13 cellular contexts compared by ENCODE assay signal in genomic region chrX:111123606-111124179, GRCh38. TPM values are rescaled to one million over a fixed set of nuclear protein-coding genes. Genes with fewer than 3 reads are reported as not detected.
DNase-seq lines count a peak whose midpoint lies in the region; ATAC-seq, FAIRE-seq and TF ChIP-seq lines count a peak whose summit lies in the region.
"Had no signal": no experiment of that assay in that cellular context is flagged by ENCODE, and none has a peak within 500 bp of the region (broad histone marks: within the 10 kb centered on the region; RNA-seq: fewer than 3 reads in every experiment).

No MANE protein-coding gene starts in this region.

- no peaks in the 10 kb centered on the region for H3K9me3 Mint-ChIP-seq in astrocyte (ENCODE audit: unreplicated experiment)

- H3K36me3 ChIP-seq in astrocyte (ENCODE audit: insufficient read depth, low read length) = no peaks in the 10 kb centered on the region

- DNase-seq in GM18507 (ENCODE audit: extremely low spot score, insufficient read length, low read depth) (no peak), astrocyte (ENCODE audit: low read depth) (no peak), RWPE1 (ENCODE audit: low spot score) (no peak), D341Med (ENCODE audit: low spot score) (no peak), AML-193 (lab: John Stamatoyannopoulos, UW) (no peak), EL (no peak)
- DNase-seq: mesenchymal stem cell, NCI-H2029 had no signal

- H3K79me2 ChIP-seq in astrocyte (ENCODE audit: insufficient read depth, low read length) = no peaks in the 10 kb centered on the region
- H3K79me2 ChIP-seq: parathyroid adenoma had no signal

- peak; percentile 68 for FAIRE-seq in GM18507 (lab: Jason Lieb, UNC)
- FAIRE-seq in astrocyte (lab: Jason Lieb, UNC) = peak; percentile 13
- FAIRE-seq: bronchial epithelial cell, endothelial cell of umbilical vein had no signal

- H3K9me3 ChIP-seq in astrocyte (ENCODE audit: insufficient read depth, low read depth, low read length) = no peaks in the 10 kb centered on the region

- no peak overlapping the region for H3K27ac Mint-ChIP-seq in astrocyte (ENCODE audit: unreplicated experiment)

- POLR2A ChIA-PET in RWPE1 (lab: Yijun Ruan, JAX; ENCODE audit: low non-redundant PET) = no interaction called here

- H3K27ac ChIP-seq in astrocyte (ENCODE audit: low read depth, low read length) (no peak overlapping the region), RWPE1 (no peak overlapping the region)
- H3K27ac ChIP-seq: parathyroid adenoma had no signal

- ATAC-seq in GM19395 (IDR thresholded peaks at IDR 0.05; ENCODE audit: unreplicated experiment) = peak; percentile 50
- peak; percentile 42 for ATAC-seq in HG03439 (IDR thresholded peaks at IDR 0.05; ENCODE audit: unreplicated experiment)

- CTCF ChIA-PET in RWPE1 (lab: Yijun Ruan, JAX) = no interaction called here

- no peaks in the 10 kb centered on the region for H3K27me3 ChIP-seq in astrocyte (ENCODE audit: insufficient read depth, low read length)

- no peaks in the 10 kb centered on the region for H4K20me1 ChIP-seq in astrocyte (ENCODE audit: insufficient read depth, low read length)

- no peak overlapping the region for H3K9ac ChIP-seq in astrocyte (ENCODE audit: low read length)
- H3K9ac ChIP-seq: parathyroid adenoma had no signal

- no peaks in the 10 kb centered on the region for H3K4me1 Mint-ChIP-seq in astrocyte (ENCODE audit: low read depth, unreplicated experiment)

- no peak overlapping the region for H2AFZ ChIP-seq in astrocyte (ENCODE audit: low read depth, low read length)
- H2AFZ ChIP-seq: parathyroid adenoma had no signal

- H3K4me3 Mint-ChIP-seq in astrocyte (ENCODE audit: unreplicated experiment) = no peak overlapping the region

- TF ChIP-seq CTCF in astrocyte (IDR thresholded peaks at IDR 0.05; ENCODE audit: insufficient read depth, low read depth, low read length) = no peak
- no peak for TF ChIP-seq CTCF in RWPE1 (conservative IDR thresholded peaks at IDR 0.05; ENCODE audit: low read depth)

- H3K4me3 ChIP-seq in astrocyte (ENCODE audit: insufficient read depth, low read depth, low read length) = no peak overlapping the region

- H3K4me1 ChIP-seq in astrocyte (ENCODE audit: insufficient read depth, low read length) = no peaks in the 10 kb centered on the region
- H3K4me1 ChIP-seq: parathyroid adenoma had no signal

- H3K36me3 Mint-ChIP-seq in astrocyte (ENCODE audit: low read depth, unreplicated experiment) = peaks cover 4% of the 10 kb centered on the region

- no peak overlapping the region for H3K4me2 ChIP-seq in astrocyte (ENCODE audit: low read length)

- no peaks in the 10 kb centered on the region for H3K27me3 Mint-ChIP-seq in astrocyte (ENCODE audit: low read depth, unreplicated experiment)

RNA-seq across cellular contexts. Expression of gene PAK3, which starts 27.7 kb away (rescaled TPM):
- total RNA-seq in astrocyte = 13.7 TPM in 2 replicates
